In the genomic region with DNA sequence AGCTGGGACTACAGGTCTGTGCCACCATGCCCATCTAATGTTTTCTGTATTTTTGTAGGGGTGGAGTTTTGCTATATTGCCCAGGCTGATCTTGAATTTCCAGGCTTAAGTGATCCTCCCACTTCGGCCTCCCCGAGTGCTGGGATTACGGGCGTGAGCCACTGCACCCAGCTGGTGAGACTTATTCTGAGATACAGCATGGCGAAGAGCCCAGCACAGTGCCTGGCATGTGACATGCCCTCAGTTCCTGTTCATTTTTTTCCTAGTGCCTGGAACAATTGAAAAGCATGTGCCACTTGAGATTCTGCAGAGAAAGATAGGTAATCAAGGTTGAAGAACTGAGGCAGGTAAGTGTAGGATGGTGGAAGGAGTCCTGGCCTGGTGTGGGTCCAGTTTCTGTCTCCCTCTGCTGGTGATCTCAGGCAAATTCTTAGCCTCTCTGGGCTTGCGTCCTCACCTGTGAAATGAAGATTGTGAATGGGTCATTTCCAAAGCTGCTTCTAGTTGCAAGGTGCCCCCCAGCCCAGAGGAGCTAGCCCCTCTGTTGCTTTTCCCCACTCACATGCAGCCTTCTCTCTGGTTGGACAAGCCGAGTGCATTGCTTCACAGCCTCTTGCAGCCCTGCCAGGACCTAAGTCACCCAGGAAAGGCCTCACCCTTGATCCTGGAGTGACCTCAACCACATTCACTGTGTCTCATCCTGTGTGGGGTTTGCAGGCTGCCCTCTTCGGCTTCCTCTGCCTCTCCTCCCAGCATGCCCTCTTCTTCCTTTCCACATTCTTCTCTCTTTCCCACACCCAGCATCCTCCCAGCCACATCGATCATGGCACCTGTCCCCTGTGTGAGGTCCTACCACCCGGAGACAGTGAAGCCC, we compare ENCODE assay signal across 13 cellular contexts. TPM values are rescaled to one million over a fixed set of nuclear protein-coding genes. Genes with fewer than 3 reads are reported as not detected.
DNase-seq lines count a peak whose midpoint lies in the region; ATAC-seq and TF ChIP-seq lines count a peak whose summit lies in the region.
"Had no signal": no experiment of that assay in that cellular context is flagged by ENCODE, and none has a peak within 500 bp of the region (broad histone marks: within the 10 kb centered on the region; RNA-seq: fewer than 3 reads in every experiment).

No MANE protein-coding gene starts in this region.

- H3K4me1 ChIP-seq in Karpas-422 (ENCODE audit: low read length) = no peaks in the 10 kb centered on the region

- no peaks in the 10 kb centered on the region for H3K9me3 ChIP-seq in Karpas-422 (ENCODE audit: low read length)

- no peak overlapping the region for H3K27ac Mint-ChIP-seq in activated CD4-positive, alpha-beta T cell treated with anti-CD3 and anti-CD28 coated beads for 36 hours
- H3K27ac Mint-ChIP-seq in chondrocyte (ENCODE audit: unreplicated experiment) (no peak overlapping the region), osteocyte (ENCODE audit: unreplicated experiment) (no peak overlapping the region)

- peak; percentile 14 for DNase-seq in activated CD4-positive, alpha-beta T cell treated with anti-CD3 and anti-CD28 coated beads for 36 hours
- DNase-seq in activated CD4-positive, alpha-beta T cell treated with anti-CD3 and anti-CD28 coated beads for 4 hours = no peak
- DNase-seq in Karpas-422 (peak; percentile 66), chondrocyte (ENCODE audit: low spot score) (no peak), osteocyte (ENCODE audit: extremely low spot score, unreplicated experiment) (no peak), RWPE1 (ENCODE audit: low spot score) (no peak), amygdala (lab: John Stamatoyannopoulos, UW) (no peak)
- DNase-seq: activated T-cell treated with anti-CD3 and anti-CD28 coated beads, Interleukin-2, amount 50 U/mL, for 4 hours; cerebellar nuclear complex; hippocampal formation; NCI-H524 had no signal

- no peaks in the 10 kb centered on the region for H4K20me1 ChIP-seq in Karpas-422 (ENCODE audit: insufficient read depth, low read depth, low read length)

- intact Hi-C loops in activated CD4-positive, alpha-beta T cell treated with anti-CD3 and anti-CD28 coated beads for 36 hours (cut with DNase I, micrococcal nuclease) = no loop called here

- H3K27ac ChIP-seq in Karpas-422 (ENCODE audit: low read length) (no peak overlapping the region), RWPE1 (no peak overlapping the region)

- H3K4me1 Mint-ChIP-seq in activated CD4-positive, alpha-beta T cell treated with anti-CD3 and anti-CD28 coated beads for 36 hours = no peaks in the 10 kb centered on the region
- H3K4me1 Mint-ChIP-seq in chondrocyte (ENCODE audit: low read depth) (peaks cover 8% of the 10 kb centered on the region), osteocyte (ENCODE audit: unreplicated experiment) (peaks cover 5% of the 10 kb centered on the region)

- POLR2A ChIA-PET in activated CD4-positive, alpha-beta T cell treated with anti-CD3 and anti-CD28 coated beads for 36 hours (lab: Charles Lee) = interaction anchor here (0.6 kb wide), 1 partner anchor 47 kb away, joined by 3 read pairs; no protein-coding TSS in a partner anchor
- POLR2A ChIA-PET in RWPE1 (lab: Yijun Ruan, JAX; ENCODE audit: low non-redundant PET) = no interaction called here

- no peak overlapping the region for H2AFZ ChIP-seq in Karpas-422 (ENCODE audit: low read length)

- CTCF ChIA-PET in activated CD4-positive, alpha-beta T cell treated with anti-CD3 and anti-CD28 coated beads for 36 hours (lab: Charles Lee) = interaction anchor here (0.5 to 1.3 kb wide), 3 partner anchors 16 to 142 kb away, joined by 3 to 6 read pairs (median 3); no protein-coding TSS in a partner anchor
- CTCF ChIA-PET in RWPE1 (lab: Yijun Ruan, JAX) = interaction anchor here (0.6 to 1.3 kb wide), 6 partner anchors 10 to 259 kb away, joined by 3 to 4 read pairs (median 4); no protein-coding TSS in a partner anchor

- no peaks in the 10 kb centered on the region for H3K9me2 ChIP-seq in Karpas-422 (replicated peaks; ENCODE audit: insufficient read depth, low read length)

- H3K79me2 ChIP-seq in Karpas-422 (ENCODE audit: low read length) = no peaks in the 10 kb centered on the region

- no peak overlapping the region for H3K4me3 Mint-ChIP-seq in activated CD4-positive, alpha-beta T cell treated with anti-CD3 and anti-CD28 coated beads for 36 hours
- H3K4me3 Mint-ChIP-seq in chondrocyte (ENCODE audit: unreplicated experiment) = no peak overlapping the region
- H3K4me3 Mint-ChIP-seq in osteocyte (ENCODE audit: unreplicated experiment) = no peak overlapping the region
- H3K4me3 Mint-ChIP-seq: activated T-cell treated with anti-CD3 and anti-CD28 coated beads, Interleukin-2, amount 50 U/mL, for 4 hours had no signal

- no peaks in the 10 kb centered on the region for H3K9me3 Mint-ChIP-seq in activated CD4-positive, alpha-beta T cell treated with anti-CD3 and anti-CD28 coated beads for 36 hours (ENCODE audit: low read depth)
- H3K9me3 Mint-ChIP-seq in chondrocyte (ENCODE audit: low read depth) = no peaks in the 10 kb centered on the region
- no peaks in the 10 kb centered on the region for H3K9me3 Mint-ChIP-seq in osteocyte (ENCODE audit: unreplicated experiment)
- H3K9me3 Mint-ChIP-seq: activated T-cell treated with anti-CD3 and anti-CD28 coated beads, Interleukin-2, amount 50 U/mL, for 4 hours had no signal

- no peak overlapping the region for H3K4me2 ChIP-seq in Karpas-422 (ENCODE audit: low read depth, low read length, poor library complexity, severe bottlenecking)

- no peaks in the 10 kb centered on the region for H3K36me3 Mint-ChIP-seq in activated CD4-positive, alpha-beta T cell treated with anti-CD3 and anti-CD28 coated beads for 36 hours (ENCODE audit: low read depth)
- H3K36me3 Mint-ChIP-seq in chondrocyte (ENCODE audit: low read depth) (no peaks in the 10 kb centered on the region), osteocyte (ENCODE audit: unreplicated experiment) (no peaks in the 10 kb centered on the region)

- no peaks in the 10 kb centered on the region for H3K36me3 ChIP-seq in Karpas-422 (ENCODE audit: insufficient read depth, low read length)

- H3K27me3 Mint-ChIP-seq in activated CD4-positive, alpha-beta T cell treated with anti-CD3 and anti-CD28 coated beads for 36 hours = peaks cover 28% of the 10 kb centered on the region
- peaks cover 52% of the 10 kb centered on the region for H3K27me3 Mint-ChIP-seq in chondrocyte (ENCODE audit: low read depth)
- peaks cover 39% of the 10 kb centered on the region for H3K27me3 Mint-ChIP-seq in osteocyte (ENCODE audit: unreplicated experiment)

- TF ChIP-seq CTCF in chondrocyte (IDR thresholded peaks at IDR 0.05) (peak; percentile 53), osteocyte (IDR thresholded peaks at IDR 0.05) (peak; percentile 24), RWPE1 (conservative IDR thresholded peaks at IDR 0.05; ENCODE audit: low read depth) (no peak; the same call in 1 of the 2 replicates)

- H3K9ac ChIP-seq in Karpas-422 (ENCODE audit: low read length) = no peak overlapping the region

- ATAC-seq in activated CD4-positive, alpha-beta T cell treated with anti-CD3 and anti-CD28 coated beads for 36 hours = no peak
- no peak for ATAC-seq in HG03025 (IDR thresholded peaks at IDR 0.05; ENCODE audit: low FRiP score, unreplicated experiment)
- ATAC-seq: activated T-cell treated with anti-CD3 and anti-CD28 coated beads, Interleukin-2, amount 50 U/mL, for 4 hours had no signal

- no peak overlapping the region for H3K4me3 ChIP-seq in Karpas-422 (ENCODE audit: low read length)

- H3K27me3 ChIP-seq in Karpas-422 (ENCODE audit: low read length) = no peaks in the 10 kb centered on the region

RNA-seq across cellular contexts. Expression of gene RHCG, which starts 4.3 kb away (rescaled TPM):
- total RNA-seq in activated CD4-positive, alpha-beta T cell treated with anti-CD3 and anti-CD28 coated beads for 36 hours = not detected
- not detected in 2 replicates for total RNA-seq in Karpas-422 (2014; rRNA removed; shearing (Covaris generic); ENCODE audit: low replicate concordance)
- total RNA-seq in chondrocyte = not detected in 3 replicates
- not detected in 2 replicates for total RNA-seq in osteocyte
- total RNA-seq: activated T-cell treated with anti-CD3 and anti-CD28 coated beads, Interleukin-2, amount 50 U/mL, for 4 hours; T-helper 2 cell treated with Interferon-gamma antibody and Interleukin-4, amounts not matched to agents 100 ng/mL and 5 ng/mL, for 36 hours had no signal

Comparison
In these comparisons a context has a peak if more than half of its experiments do, and no peak if none do; other contexts are left out.
1. DNase-seq: peak in activated CD4-positive, alpha-beta T cell treated with anti-CD3 and anti-CD28 coated beads for 36 hours (single experiment) and Karpas-422 (single experiment); none in activated CD4-positive, alpha-beta T cell treated with anti-CD3 and anti-CD28 coated beads for 4 hours (0 of 2), chondrocyte (single experiment), osteocyte (single experiment), RWPE1 (single experiment) and amygdala (0 of 56).